In genomic region chr9:68702493-68702892, GRCh38 we compare ENCODE assay signal across 13 cellular contexts. TPM values are rescaled to one million over a fixed set of nuclear protein-coding genes. Genes with fewer than 3 reads are reported as not detected.
"Had no signal": no experiment of that assay in that cellular context is flagged by ENCODE, and none has a peak within 500 bp of the region (broad histone marks: within the 10 kb centered on the region; RNA-seq: fewer than 3 reads in every experiment).

No MANE protein-coding gene starts in this region.

- H3K9me3 ChIP-seq: spleen, upper lobe of right lung had no signal

- H3K27ac ChIP-seq: spleen, upper lobe of right lung, VCaP had no signal

- ATAC-seq: activated naive CD8-positive, alpha-beta T cell treated with anti-CD3 and anti-CD28 coated beads, Interleukin-2, amount 50 U/mL, for 24 hours; esophagus mucosa; sciatic nerve; stimulated activated naive CD8-positive, alpha-beta T cell treated with anti-CD3 and anti-CD28 coated beads, Interleukin-15, amount 100 ng/mL, for 72 hours; upper lobe of right lung had no signal

- H3K36me3 ChIP-seq: spleen, upper lobe of right lung had no signal

- FAIRE-seq: colon had no signal

- DNase-seq: activated CD4-positive, alpha-beta T cell treated with anti-CD3 and anti-CD28 coated beads, Interleukin-2, amount 50 U/mL, for 48 hours; activated naive CD4-positive, alpha-beta T cell treated with anti-CD3 and anti-CD28 coated beads for 36 hours; activated naive CD8-positive, alpha-beta T cell treated with anti-CD3 and anti-CD28 coated beads, Interleukin-2, amount 50 U/mL, for 24 hours; hypothalamus; spleen; stimulated activated naive CD8-positive, alpha-beta T cell treated with anti-CD3 and anti-CD28 coated beads, Interleukin-15, amount 100 ng/mL, for 72 hours; T-helper 9 cell; upper lobe of right lung had no signal

- H3K4me3 ChIP-seq: spleen, upper lobe of right lung had no signal

RNA-seq across cellular contexts. Expression of gene PIP5K1B, which starts 2.5 kb away (rescaled TPM):
- total RNA-seq: osteoblast had no signal
